Comparison of ENCODE assay signal across 12 cellular contexts in genomic region chr21:29938968-29939858, GRCh38. TPM values are rescaled to one million over a fixed set of nuclear protein-coding genes. Genes with fewer than 3 reads are reported as not detected.
DNase-seq lines count a peak whose midpoint lies in the region; ATAC-seq and TF ChIP-seq lines count a peak whose summit lies in the region.
"Had no signal": no experiment of that assay in that cellular context is flagged by ENCODE, and none has a peak within 500 bp of the region (broad histone marks: within the 10 kb centered on the region; RNA-seq: fewer than 3 reads in every experiment).

No MANE protein-coding gene starts in this region.

- CTCF ChIA-PET in activated CD8-positive, alpha-beta T cell treated with anti-CD3 and anti-CD28 coated beads, Interleukin-2, amount 10 ng/mL, durations not matched to agents 7 days and 5 days (lab: Charles Lee) = no interaction called here
- CTCF ChIA-PET in activated CD8-positive, alpha-beta memory T cell treated with anti-CD3 and anti-CD28 coated beads, Interleukin-2, amount 10 ng/mL, durations not matched to agents 7 days and 5 days (lab: Charles Lee) = no interaction called here

- H3K9me3 ChIP-seq in right atrium auricular region (no peaks in the 10 kb centered on the region), mesenchymal stem cell (ENCODE audit: control insufficient read depth, low read length) (no peaks in the 10 kb centered on the region), vagina (no peaks in the 10 kb centered on the region)

- H3K36me3 ChIP-seq in right atrium auricular region (no peaks in the 10 kb centered on the region), mesenchymal stem cell (ENCODE audit: control insufficient read depth in 1 of 2, insufficient read depth in 2 of 2, low read depth in 1 of 2, low read length in 2 of 2) (no peaks in the 10 kb centered on the region), vagina (no peaks in the 10 kb centered on the region)

- H2BK120ac ChIP-seq in mesenchymal stem cell (ENCODE audit: low read depth, low read length) = no peak overlapping the region

- no peak for TF ChIP-seq CTCF in right atrium auricular region (IDR thresholded peaks at IDR 0.05)
- TF ChIP-seq CTCF in dorsolateral prefrontal cortex (IDR thresholded peaks at IDR 0.05 in 54 of 56, conservative IDR thresholded peaks at IDR 0.05 in 2 of 56; ENCODE audit: low read depth in 1 of 56, partially characterized antibody in 56 of 56) = no peak
- TF ChIP-seq CTCF in vagina (IDR thresholded peaks at IDR 0.05) = no peak

- H3K27ac ChIP-seq in right atrium auricular region (no peak overlapping the region), dorsolateral prefrontal cortex (peak overlapping the region in 24 of 59 donors; percentile 4 to 63 (median 32)), mesenchymal stem cell (ENCODE audit: low read length, poor library complexity, severe bottlenecking) (no peak overlapping the region), vagina (no peak overlapping the region)

- H2BK15ac ChIP-seq in mesenchymal stem cell (ENCODE audit: low read depth, poor library complexity, severe bottlenecking) = no peak overlapping the region

- intact Hi-C loops in Right ventricle myocardium superior (cut with DNase I) = no loop called here
- intact Hi-C loops in dorsolateral prefrontal cortex (cut with DNase I) = no loop called here
- intact Hi-C loops in vagina (cut with DNase I) = no loop called here

- WGBS in mesenchymal stem cell = 2% methylated on average over 66 of the region's 68 CpGs

- no peak overlapping the region for H2AK5ac ChIP-seq in mesenchymal stem cell (ENCODE audit: low read length, severe bottlenecking)

- no peak overlapping the region for H3K4ac ChIP-seq in mesenchymal stem cell (ENCODE audit: low read depth in 1 of 2, low read length in 2 of 2)

- H4K91ac ChIP-seq in mesenchymal stem cell (ENCODE audit: low read length) = no peak overlapping the region

- no peak overlapping the region for H2AFZ ChIP-seq in mesenchymal stem cell (ENCODE audit: low read depth, low read length)

- no peak overlapping the region for H3K18ac ChIP-seq in mesenchymal stem cell (ENCODE audit: low read depth in 1 of 2, low read length in 2 of 2)

- H3K14ac ChIP-seq in mesenchymal stem cell (ENCODE audit: low read length in 2 of 2) = no peak overlapping the region

- peaks cover 0 to 9% of the 10 kb centered on the region in 2 donors for H3K27me3 ChIP-seq in right atrium auricular region
- H3K27me3 ChIP-seq in dorsolateral prefrontal cortex = peaks cover 0 to 64% (median 23%) of the 10 kb centered on the region in 45 donors
- peaks cover 54 to 75% of the 10 kb centered on the region in 2 experiments for H3K27me3 ChIP-seq in mesenchymal stem cell (ENCODE audit: control insufficient read depth in 1 of 2, insufficient read depth in 1 of 2, low read length in 2 of 2)
- no peaks in the 10 kb centered on the region for H3K27me3 ChIP-seq in vagina

- H3K4me3 Mint-ChIP-seq in activated CD8-positive, alpha-beta T cell treated with anti-CD3 and anti-CD28 coated beads, Interleukin-2, amount 10 ng/mL, durations not matched to agents 7 days and 5 days = no peak overlapping the region
- H3K4me3 Mint-ChIP-seq in activated CD8-positive, alpha-beta memory T cell treated with anti-CD3 and anti-CD28 coated beads, Interleukin-2, amount 10 ng/mL, durations not matched to agents 7 days and 5 days = no peak overlapping the region

- no peak overlapping the region for H2BK12ac ChIP-seq in mesenchymal stem cell (ENCODE audit: low read length in 2 of 2)

- ATAC-seq in Right ventricle myocardium superior (ENCODE audit: poor library complexity) (no peak), GM18505 (IDR thresholded peaks at IDR 0.05; ENCODE audit: unreplicated experiment) (no peak)
- ATAC-seq in activated CD8-positive, alpha-beta T cell treated with anti-CD3 and anti-CD28 coated beads, Interleukin-2, amount 10 ng/mL, durations not matched to agents 7 days and 5 days = no peak
- ATAC-seq in activated CD8-positive, alpha-beta memory T cell treated with anti-CD3 and anti-CD28 coated beads, Interleukin-2, amount 10 ng/mL, durations not matched to agents 7 days and 5 days = no peak

- no peak overlapping the region for H3K9ac ChIP-seq in mesenchymal stem cell (ENCODE audit: low read length)

- H3K4me1 ChIP-seq in right atrium auricular region (peaks cover 0 to 14% of the 10 kb centered on the region in 2 donors), mesenchymal stem cell (ENCODE audit: control insufficient read depth, insufficient read depth, low read depth, low read length) (peaks cover 9% of the 10 kb centered on the region), vagina (no peaks in the 10 kb centered on the region)

- peaks cover 37% of the 10 kb centered on the region for H3K27me3 Mint-ChIP-seq in activated CD8-positive, alpha-beta T cell treated with anti-CD3 and anti-CD28 coated beads, Interleukin-2, amount 10 ng/mL, durations not matched to agents 7 days and 5 days (ENCODE audit: low read depth)
- peaks cover 27% of the 10 kb centered on the region for H3K27me3 Mint-ChIP-seq in activated CD8-positive, alpha-beta memory T cell treated with anti-CD3 and anti-CD28 coated beads, Interleukin-2, amount 10 ng/mL, durations not matched to agents 7 days and 5 days

- no peak overlapping the region for H3K27ac Mint-ChIP-seq in activated CD8-positive, alpha-beta T cell treated with anti-CD3 and anti-CD28 coated beads, Interleukin-2, amount 10 ng/mL, durations not matched to agents 7 days and 5 days
- no peak overlapping the region for H3K27ac Mint-ChIP-seq in activated CD8-positive, alpha-beta memory T cell treated with anti-CD3 and anti-CD28 coated beads, Interleukin-2, amount 10 ng/mL, durations not matched to agents 7 days and 5 days
- H3K27ac Mint-ChIP-seq: CD4-positive, alpha-beta memory T cell had no signal

- no peak overlapping the region for H2BK5ac ChIP-seq in mesenchymal stem cell (ENCODE audit: low read depth, low read length, poor library complexity, severe bottlenecking)

- peak; percentile 37 for DNase-seq in Right ventricle myocardium superior
- no peak for DNase-seq in right atrium auricular region (ENCODE audit: low spot score)
- peak in 5 of 10 donors; percentile 18 to 50 (median 37) for DNase-seq in dorsolateral prefrontal cortex
- no peak for DNase-seq in mesenchymal stem cell
- no peak for DNase-seq in vagina (ENCODE audit: extremely low spot score in 2 of 2)
- DNase-seq in activated CD8-positive, alpha-beta T cell treated with anti-CD3 and anti-CD28 coated beads, Interleukin-2, amount 10 ng/mL, durations not matched to agents 7 days and 5 days = no peak
- no peak for DNase-seq in activated CD8-positive, alpha-beta memory T cell treated with anti-CD3 and anti-CD28 coated beads, Interleukin-2, amount 10 ng/mL, durations not matched to agents 7 days and 5 days
- DNase-seq: activated effector memory CD4-positive, alpha-beta T cell treated with anti-CD3 and anti-CD28 coated beads, Interleukin-2, amount 50 U/mL, for 16 hours had no signal

- no peaks in the 10 kb centered on the region for H3K36me3 Mint-ChIP-seq in activated CD8-positive, alpha-beta T cell treated with anti-CD3 and anti-CD28 coated beads, Interleukin-2, amount 10 ng/mL, durations not matched to agents 7 days and 5 days (ENCODE audit: low read depth)
- H3K36me3 Mint-ChIP-seq in activated CD8-positive, alpha-beta memory T cell treated with anti-CD3 and anti-CD28 coated beads, Interleukin-2, amount 10 ng/mL, durations not matched to agents 7 days and 5 days = peaks cover 3% of the 10 kb centered on the region
- H3K36me3 Mint-ChIP-seq: CD4-positive, alpha-beta memory T cell had no signal

- no peak overlapping the region for H4K8ac ChIP-seq in mesenchymal stem cell (ENCODE audit: low read length)

- no peak for TF ChIP-seq POLR2A in vagina (IDR thresholded peaks at IDR 0.05)
- TF ChIP-seq POLR2A in GM18505 (IDR thresholded peaks at IDR 0.05; ENCODE audit: borderline replicate concordance, extremely low read depth, insufficient read depth, insufficient read length) = no peak

- H3K4me2 ChIP-seq in mesenchymal stem cell (ENCODE audit: low read length, poor library complexity, severe bottlenecking) = peak overlapping the region; percentile 84

- no peaks in the 10 kb centered on the region for H3K9me3 Mint-ChIP-seq in activated CD8-positive, alpha-beta T cell treated with anti-CD3 and anti-CD28 coated beads, Interleukin-2, amount 10 ng/mL, durations not matched to agents 7 days and 5 days (ENCODE audit: insufficient read depth)
- peaks cover 2% of the 10 kb centered on the region for H3K9me3 Mint-ChIP-seq in activated CD8-positive, alpha-beta memory T cell treated with anti-CD3 and anti-CD28 coated beads, Interleukin-2, amount 10 ng/mL, durations not matched to agents 7 days and 5 days (ENCODE audit: low read depth)

- POLR2A ChIA-PET in activated CD8-positive, alpha-beta T cell treated with anti-CD3 and anti-CD28 coated beads, Interleukin-2, amount 10 ng/mL, durations not matched to agents 7 days and 5 days (lab: Charles Lee) = no interaction called here

- no peaks in the 10 kb centered on the region for H3K79me1 ChIP-seq in mesenchymal stem cell (replicated peaks; ENCODE audit: low read length, poor library complexity, severe bottlenecking)

- H3K4me1 Mint-ChIP-seq in activated CD8-positive, alpha-beta T cell treated with anti-CD3 and anti-CD28 coated beads, Interleukin-2, amount 10 ng/mL, durations not matched to agents 7 days and 5 days (ENCODE audit: low read depth) = peaks cover 2% of the 10 kb centered on the region
- no peaks in the 10 kb centered on the region for H3K4me1 Mint-ChIP-seq in activated CD8-positive, alpha-beta memory T cell treated with anti-CD3 and anti-CD28 coated beads, Interleukin-2, amount 10 ng/mL, durations not matched to agents 7 days and 5 days

- H3K23ac ChIP-seq in mesenchymal stem cell (ENCODE audit: low read length in 2 of 2) = peak overlapping the region in 1 of 2 experiments; percentile 9

- H3K4me3 ChIP-seq in right atrium auricular region = peak overlapping the region in 1 of 2 donors; percentile 36
- H3K4me3 ChIP-seq in dorsolateral prefrontal cortex = peak overlapping the region; percentile 27 to 75 (median 56)
- H3K4me3 ChIP-seq in mesenchymal stem cell (ENCODE audit: insufficient read depth in 1 of 2, low read depth in 1 of 2, low read length in 2 of 2) = peak overlapping the region; percentile 52 to 76
- H3K4me3 ChIP-seq in vagina = peak overlapping the region; percentile 36 to 43
- H3K4me3 ChIP-seq: lung had no signal

RNA-seq across cellular contexts. Expression of gene GRIK1, which starts 0.6 kb away (rescaled TPM):
- total RNA-seq in Right ventricle myocardium superior = not detected
- not detected for total RNA-seq in right atrium auricular region
- 10 to 100 TPM in 116 of 120 experiments, 1 to 10 TPM in 4; 7.3 to 31.6 (median 18.4) TPM for total RNA-seq in dorsolateral prefrontal cortex
- 0.01 TPM for polyA plus RNA-seq in mesenchymal stem cell (2013, experiment 1 of 2)
- polyA plus RNA-seq in mesenchymal stem cell (2013, experiment 2 of 2) = not detected
- 3.2 TPM for total RNA-seq in vagina
- not detected for total RNA-seq in activated CD8-positive, alpha-beta T cell treated with anti-CD3 and anti-CD28 coated beads, Interleukin-2, amount 10 ng/mL, durations not matched to agents 7 days and 5 days
- not detected for total RNA-seq in activated CD8-positive, alpha-beta memory T cell treated with anti-CD3 and anti-CD28 coated beads, Interleukin-2, amount 10 ng/mL, durations not matched to agents 7 days and 5 days
- total RNA-seq: CD4-positive, alpha-beta memory T cell; HT1080 had no signal
- polyA plus RNA-seq: CD4-positive, alpha-beta memory T cell; lung had no signal
